10 cellular contexts compared by ENCODE assay signal in genomic region chr6:57048577-57048976, GRCh38. TPM values are rescaled to one million over a fixed set of nuclear protein-coding genes. Genes with fewer than 3 reads are reported as not detected.
DNase-seq lines count a peak whose midpoint lies in the region; ATAC-seq, FAIRE-seq and TF ChIP-seq lines count a peak whose summit lies in the region.
"Had no signal": no experiment of that assay in that cellular context is flagged by ENCODE, and none has a peak within 500 bp of the region (broad histone marks: within the 10 kb centered on the region; RNA-seq: fewer than 3 reads in every experiment).

No MANE protein-coding gene starts in this region.

- POLR2A ChIA-PET in A549 (lab: Yijun Ruan, JAX): no interaction called here

- DNase-seq in A549 (ENCODE audit: low read depth in 1 of 2, low spot score in 1 of 2) (no peak), ELR (ENCODE audit: low read depth) (peak; percentile 58), T-helper 17 cell (no peak), fibroblast of the aortic adventitia (ENCODE audit: low read depth) (no peak), uterus (no peak), NCI-H1694 treated with DMSO at 0.1 percent for 48 hours (lab: John Stamatoyannopoulos, UW) (no peak), NCI-H1105 treated with DMSO at 0.1 percent for 48 hours (lab: John Stamatoyannopoulos, UW) (no peak)
- DNase-seq: left lung had no signal

- H3K4me2 ChIP-seq in A549: 0 out of 3 replicates have a peak overlapping the region, but pooled peaks have one; percentile 58

- TF ChIP-seq EP300 in A549 (IDR thresholded peaks at IDR 0.05): no peak

- FAIRE-seq in A549 (lab: Jason Lieb, UNC): no peak
- FAIRE-seq: endometrium had no signal

- WGBS in A549 (ENCODE audit: missing lambda C conversion rate): 76% methylated on average over 5 of the region's 5 CpGs

- H3K4me1 ChIP-seq in A549 (peaks cover 12% of the 10 kb centered on the region; the same call in 1 of the 3 replicates), uterus (peaks cover 0 to 11% of the 10 kb centered on the region in 2 donors)

- peaks cover 21% of the 10 kb centered on the region for H3K4me1 Mint-ChIP-seq in T-helper 17 cell

- TF ChIP-seq RAD21 in A549 (conservative IDR thresholded peaks at IDR 0.05 in 1 of 2, IDR thresholded peaks at IDR 0.05 in 1 of 2): no peak

- H3K27me3 ChIP-seq in uterus: no peaks in the 10 kb centered on the region
- H3K27me3 ChIP-seq: left lung had no signal

- TF ChIP-seq POLR2A in A549 (IDR thresholded peaks at IDR 0.05; ENCODE audit: low read length): no peak
- TF ChIP-seq POLR2A in uterus (IDR thresholded peaks at IDR 0.05): no peak

- no peak for ATAC-seq in A549
- no peak for ATAC-seq in T-helper 17 cell
- no peak for ATAC-seq in GM19397 (IDR thresholded peaks at IDR 0.05; ENCODE audit: unreplicated experiment)
- ATAC-seq: left lung had no signal

- H3K27ac Mint-ChIP-seq in T-helper 17 cell: no peak overlapping the region

- H3K36me3 Mint-ChIP-seq in T-helper 17 cell (ENCODE audit: low read depth): peaks cover 4% of the 10 kb centered on the region

- H3K27me3 Mint-ChIP-seq in T-helper 17 cell: peaks cover 9% of the 10 kb centered on the region

- CTCF ChIA-PET in A549 (lab: Yijun Ruan, JAX): no interaction called here

- H3K4me3 ChIP-seq in A549 (no peak overlapping the region), fibroblast of the aortic adventitia (ENCODE audit: low read depth, low read length) (peak overlapping the region; percentile 22), uterus (no peak overlapping the region)
- H3K4me3 ChIP-seq: left lung had no signal

- TF ChIP-seq CTCF in A549 (IDR thresholded peaks at IDR 0.05) (no peak), fibroblast of the aortic adventitia (IDR thresholded peaks at IDR 0.05; ENCODE audit: insufficient read depth, low read length) (no peak), uterus (IDR thresholded peaks at IDR 0.05) (no peak)

- H3K9me3 ChIP-seq in A549: peaks cover 3% of the 10 kb centered on the region; the same call in 1 of the 3 replicates
- no peaks in the 10 kb centered on the region for H3K9me3 ChIP-seq in T-helper 17 cell (ENCODE audit: control insufficient read depth, low read length, poor library complexity, severe bottlenecking)
- no peaks in the 10 kb centered on the region for H3K9me3 ChIP-seq in uterus
- H3K9me3 ChIP-seq: left lung had no signal

- H3K27ac ChIP-seq in A549 (no peak overlapping the region), uterus (no peak overlapping the region)
- H3K27ac ChIP-seq: left lung had no signal

- no peaks in the 10 kb centered on the region for H3K36me3 ChIP-seq in uterus

- peak overlapping the region; percentile 73 for H3K4me3 Mint-ChIP-seq in T-helper 17 cell

- intact Hi-C loops in uterus (cut with DNase I; ENCODE audit: low total_unique reads): no loop called here

TF ChIP-seq in A549, 52 proteins besides CTCF, POLR2A, EP300 and RAD21:
- TF ChIP-seq MAFK (IDR thresholded peaks at IDR 0.05; ENCODE audit: partially characterized antibody) (no peak), TP53 (CRISPR knock-in tag; IDR thresholded peaks at IDR 0.05) (no peak), TFCP2L1 (CRISPR knock-in tag; IDR thresholded peaks at IDR 0.05) (no peak), MAX (IDR thresholded peaks at IDR 0.05) (no peak)

RNA-seq across cellular contexts. Expression of gene KIAA1586, which starts 2.1 kb away (rescaled TPM):
- 4.6 and 6.3 TPM in 2 replicates for polyA plus RNA-seq in A549 (2011; rRNA removed)
- polyA plus RNA-seq in A549 (2012; cell fraction: cytosol; rRNA removed): 1.0 and 1.3 TPM in 2 replicates
- 0.59 and 0.62 TPM in 2 replicates for polyA plus RNA-seq in A549 (2012; cell fraction: nucleus; rRNA removed)
- polyA plus RNA-seq in A549 (2017; fragmentation: RNase III; extraction: RNeasy Plus Mini Kit Qiagen cat#74134 plus additional on column Dnase treatment): 4.4 to 5.0 TPM (median 4.7 TPM) in 3 replicates
- polyA minus RNA-seq in A549 (2011; rRNA and poly(A)+ RNA removed): 1.0 TPM in 2 replicates
- 10 to 100 TPM; 11.9 to 17.3 TPM for total RNA-seq in T-helper 17 cell
- 9.7 and 26.2 TPM in 2 replicates for total RNA-seq in fibroblast of the aortic adventitia (ENCODE audit: low replicate concordance)
- 10 to 100 TPM; 18.5 to 60.3 (median 28.9) TPM for total RNA-seq in uterus

RNA-seq across cellular contexts. Expression of gene ZNF451, which starts 41.4 kb away (rescaled TPM):
- polyA plus RNA-seq in A549 (2011; rRNA removed) (18.6 and 23.0 TPM in 2 replicates), A549 (2017; fragmentation: RNase III; extraction: RNeasy Plus Mini Kit Qiagen cat#74134 plus additional on column Dnase treatment) (7.6 to 8.9 TPM (median 8.7 TPM) in 3 replicates)
- polyA plus RNA-seq in A549 (2012; cell fraction: cytosol; rRNA removed): 4.0 and 4.1 TPM in 2 replicates
- 3.9 and 4.3 TPM in 2 replicates for polyA plus RNA-seq in A549 (2012; cell fraction: nucleus; rRNA removed)
- polyA minus RNA-seq in A549 (2011; rRNA and poly(A)+ RNA removed): 25.9 and 36.0 TPM in 2 replicates
- total RNA-seq in T-helper 17 cell (100 to 1,000 TPM; 131 to 142 TPM), fibroblast of the aortic adventitia (ENCODE audit: low replicate concordance) (70.4 and 77.5 TPM in 2 replicates), uterus (100 to 1,000 TPM in 1 of 4 donors, 10 to 100 TPM in 3; 40.2 to 126 (median 75.0) TPM)
